Comparison of ENCODE assay signal across 1 cellular context in the genomic region with DNA sequence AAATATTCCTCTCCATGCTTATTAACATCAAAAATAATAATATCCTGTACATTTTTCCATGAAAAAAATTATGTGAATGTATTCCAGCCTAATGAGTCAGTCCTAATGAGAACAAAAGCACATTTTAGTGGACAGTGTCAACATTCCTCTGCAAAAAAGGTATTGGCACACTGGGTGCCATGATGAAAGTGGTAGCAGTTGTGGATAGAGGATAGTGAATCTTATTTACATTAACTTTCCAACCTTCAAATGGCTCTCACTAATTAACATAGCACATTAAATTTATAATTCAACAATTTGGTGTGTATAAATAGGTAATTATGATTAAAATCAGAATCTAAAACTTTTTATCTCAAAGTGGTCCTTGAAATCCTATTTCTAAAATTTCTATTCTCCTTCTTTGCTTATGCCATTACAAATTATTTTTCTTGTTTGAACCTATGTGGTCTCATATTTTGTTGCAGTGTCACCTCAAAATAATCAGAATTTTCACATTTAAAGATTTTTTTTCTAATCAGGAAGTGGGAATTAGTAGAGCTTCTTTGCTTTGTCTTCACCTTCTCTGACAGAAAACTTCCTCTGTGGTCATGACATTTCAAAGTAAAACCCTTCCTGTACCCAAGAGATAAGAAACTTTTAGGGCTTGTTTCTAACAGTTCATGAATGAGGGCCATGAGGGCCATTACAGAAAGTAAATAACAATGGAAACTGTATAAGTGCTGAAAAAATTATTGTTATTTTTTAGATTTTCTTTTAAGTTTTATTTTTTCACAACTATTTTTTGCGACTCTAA.
A peak's percentile ranks its signal among the peaks of the same experiment; 100 is the strongest.
TF ChIP-seq lines count a peak whose summit lies in the region.

No MANE protein-coding gene starts in this region.

TF ChIP-seq in K562, 482 proteins besides CTCF, POLR2A, EP300 and RAD21 (continued from another document and continues in another):
- TF ChIP-seq, protein P1, sequence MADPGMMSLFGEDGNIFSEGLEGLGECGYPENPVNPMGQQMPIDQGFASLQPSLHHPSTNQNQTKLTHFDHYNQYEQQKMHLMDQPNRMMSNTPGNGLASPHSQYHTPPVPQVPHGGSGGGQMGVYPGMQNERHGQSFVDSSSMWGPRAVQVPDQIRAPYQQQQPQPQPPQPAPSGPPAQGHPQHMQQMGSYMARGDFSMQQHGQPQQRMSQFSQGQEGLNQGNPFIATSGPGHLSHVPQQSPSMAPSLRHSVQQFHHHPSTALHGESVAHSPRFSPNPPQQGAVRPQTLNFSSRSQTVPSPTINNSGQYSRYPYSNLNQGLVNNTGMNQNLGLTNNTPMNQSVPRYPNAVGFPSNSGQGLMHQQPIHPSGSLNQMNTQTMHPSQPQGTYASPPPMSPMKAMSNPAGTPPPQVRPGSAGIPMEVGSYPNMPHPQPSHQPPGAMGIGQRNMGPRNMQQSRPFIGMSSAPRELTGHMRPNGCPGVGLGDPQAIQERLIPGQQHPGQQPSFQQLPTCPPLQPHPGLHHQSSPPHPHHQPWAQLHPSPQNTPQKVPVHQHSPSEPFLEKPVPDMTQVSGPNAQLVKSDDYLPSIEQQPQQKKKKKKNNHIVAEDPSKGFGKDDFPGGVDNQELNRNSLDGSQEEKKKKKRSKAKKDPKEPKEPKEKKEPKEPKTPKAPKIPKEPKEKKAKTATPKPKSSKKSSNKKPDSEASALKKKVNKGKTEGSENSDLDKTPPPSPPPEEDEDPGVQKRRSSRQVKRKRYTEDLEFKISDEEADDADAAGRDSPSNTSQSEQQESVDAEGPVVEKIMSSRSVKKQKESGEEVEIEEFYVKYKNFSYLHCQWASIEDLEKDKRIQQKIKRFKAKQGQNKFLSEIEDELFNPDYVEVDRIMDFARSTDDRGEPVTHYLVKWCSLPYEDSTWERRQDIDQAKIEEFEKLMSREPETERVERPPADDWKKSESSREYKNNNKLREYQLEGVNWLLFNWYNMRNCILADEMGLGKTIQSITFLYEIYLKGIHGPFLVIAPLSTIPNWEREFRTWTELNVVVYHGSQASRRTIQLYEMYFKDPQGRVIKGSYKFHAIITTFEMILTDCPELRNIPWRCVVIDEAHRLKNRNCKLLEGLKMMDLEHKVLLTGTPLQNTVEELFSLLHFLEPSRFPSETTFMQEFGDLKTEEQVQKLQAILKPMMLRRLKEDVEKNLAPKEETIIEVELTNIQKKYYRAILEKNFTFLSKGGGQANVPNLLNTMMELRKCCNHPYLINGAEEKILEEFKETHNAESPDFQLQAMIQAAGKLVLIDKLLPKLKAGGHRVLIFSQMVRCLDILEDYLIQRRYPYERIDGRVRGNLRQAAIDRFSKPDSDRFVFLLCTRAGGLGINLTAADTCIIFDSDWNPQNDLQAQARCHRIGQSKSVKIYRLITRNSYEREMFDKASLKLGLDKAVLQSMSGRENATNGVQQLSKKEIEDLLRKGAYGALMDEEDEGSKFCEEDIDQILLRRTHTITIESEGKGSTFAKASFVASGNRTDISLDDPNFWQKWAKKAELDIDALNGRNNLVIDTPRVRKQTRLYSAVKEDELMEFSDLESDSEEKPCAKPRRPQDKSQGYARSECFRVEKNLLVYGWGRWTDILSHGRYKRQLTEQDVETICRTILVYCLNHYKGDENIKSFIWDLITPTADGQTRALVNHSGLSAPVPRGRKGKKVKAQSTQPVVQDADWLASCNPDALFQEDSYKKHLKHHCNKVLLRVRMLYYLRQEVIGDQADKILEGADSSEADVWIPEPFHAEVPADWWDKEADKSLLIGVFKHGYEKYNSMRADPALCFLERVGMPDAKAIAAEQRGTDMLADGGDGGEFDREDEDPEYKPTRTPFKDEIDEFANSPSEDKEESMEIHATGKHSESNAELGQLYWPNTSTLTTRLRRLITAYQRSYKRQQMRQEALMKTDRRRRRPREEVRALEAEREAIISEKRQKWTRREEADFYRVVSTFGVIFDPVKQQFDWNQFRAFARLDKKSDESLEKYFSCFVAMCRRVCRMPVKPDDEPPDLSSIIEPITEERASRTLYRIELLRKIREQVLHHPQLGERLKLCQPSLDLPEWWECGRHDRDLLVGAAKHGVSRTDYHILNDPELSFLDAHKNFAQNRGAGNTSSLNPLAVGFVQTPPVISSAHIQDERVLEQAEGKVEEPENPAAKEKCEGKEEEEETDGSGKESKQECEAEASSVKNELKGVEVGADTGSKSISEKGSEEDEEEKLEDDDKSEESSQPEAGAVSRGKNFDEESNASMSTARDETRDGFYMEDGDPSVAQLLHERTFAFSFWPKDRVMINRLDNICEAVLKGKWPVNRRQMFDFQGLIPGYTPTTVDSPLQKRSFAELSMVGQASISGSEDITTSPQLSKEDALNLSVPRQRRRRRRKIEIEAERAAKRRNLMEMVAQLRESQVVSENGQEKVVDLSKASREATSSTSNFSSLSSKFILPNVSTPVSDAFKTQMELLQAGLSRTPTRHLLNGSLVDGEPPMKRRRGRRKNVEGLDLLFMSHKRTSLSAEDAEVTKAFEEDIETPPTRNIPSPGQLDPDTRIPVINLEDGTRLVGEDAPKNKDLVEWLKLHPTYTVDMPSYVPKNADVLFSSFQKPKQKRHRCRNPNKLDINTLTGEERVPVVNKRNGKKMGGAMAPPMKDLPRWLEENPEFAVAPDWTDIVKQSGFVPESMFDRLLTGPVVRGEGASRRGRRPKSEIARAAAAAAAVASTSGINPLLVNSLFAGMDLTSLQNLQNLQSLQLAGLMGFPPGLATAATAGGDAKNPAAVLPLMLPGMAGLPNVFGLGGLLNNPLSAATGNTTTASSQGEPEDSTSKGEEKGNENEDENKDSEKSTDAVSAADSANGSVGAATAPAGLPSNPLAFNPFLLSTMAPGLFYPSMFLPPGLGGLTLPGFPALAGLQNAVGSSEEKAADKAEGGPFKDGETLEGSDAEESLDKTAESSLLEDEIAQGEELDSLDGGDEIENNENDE (IDR thresholded peaks at IDR 0.05; ENCODE audit: low read depth, low read length), result no peak
- no peak for TF ChIP-seq FOXA1 (IDR thresholded peaks at IDR 0.05; ENCODE audit: borderline replicate concordance)
- TF ChIP-seq GABPA (tag; conservative IDR thresholded peaks at IDR 0.05; ENCODE audit: low read depth), result peak; percentile 64
- TF ChIP-seq, protein P2, sequence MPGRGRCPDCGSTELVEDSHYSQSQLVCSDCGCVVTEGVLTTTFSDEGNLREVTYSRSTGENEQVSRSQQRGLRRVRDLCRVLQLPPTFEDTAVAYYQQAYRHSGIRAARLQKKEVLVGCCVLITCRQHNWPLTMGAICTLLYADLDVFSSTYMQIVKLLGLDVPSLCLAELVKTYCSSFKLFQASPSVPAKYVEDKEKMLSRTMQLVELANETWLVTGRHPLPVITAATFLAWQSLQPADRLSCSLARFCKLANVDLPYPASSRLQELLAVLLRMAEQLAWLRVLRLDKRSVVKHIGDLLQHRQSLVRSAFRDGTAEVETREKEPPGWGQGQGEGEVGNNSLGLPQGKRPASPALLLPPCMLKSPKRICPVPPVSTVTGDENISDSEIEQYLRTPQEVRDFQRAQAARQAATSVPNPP (IDR thresholded peaks at IDR 0.05; ENCODE audit: borderline replicate concordance, insufficient read depth, insufficient read length), result no peak
- no peak for TF ChIP-seq ZNF695 (CRISPR knock-in tag; IDR thresholded peaks at IDR 0.05)
- TF ChIP-seq PRMT5 (CRISPR knock-in tag; IDR thresholded peaks at IDR 0.05), result no peak
- TF ChIP-seq MECOM (CRISPR knock-in tag; IDR thresholded peaks at IDR 0.05), result no peak
- TF ChIP-seq KHSRP (IDR thresholded peaks at IDR 0.05), result no peak
- TF ChIP-seq, protein P3, sequence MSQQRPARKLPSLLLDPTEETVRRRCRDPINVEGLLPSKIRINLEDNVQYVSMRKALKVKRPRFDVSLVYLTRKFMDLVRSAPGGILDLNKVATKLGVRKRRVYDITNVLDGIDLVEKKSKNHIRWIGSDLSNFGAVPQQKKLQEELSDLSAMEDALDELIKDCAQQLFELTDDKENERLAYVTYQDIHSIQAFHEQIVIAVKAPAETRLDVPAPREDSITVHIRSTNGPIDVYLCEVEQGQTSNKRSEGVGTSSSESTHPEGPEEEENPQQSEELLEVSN (IDR thresholded peaks at IDR 0.05; ENCODE audit: borderline replicate concordance in 1 of 2, extremely low read depth in 1 of 2, insufficient read depth in 1 of 2, insufficient read length in 1 of 2, low read depth in 1 of 2, low read length in 1 of 2, poor library complexity in 1 of 2, severe bottlenecking in 1 of 2), result no peak
- TF ChIP-seq, protein P4, sequence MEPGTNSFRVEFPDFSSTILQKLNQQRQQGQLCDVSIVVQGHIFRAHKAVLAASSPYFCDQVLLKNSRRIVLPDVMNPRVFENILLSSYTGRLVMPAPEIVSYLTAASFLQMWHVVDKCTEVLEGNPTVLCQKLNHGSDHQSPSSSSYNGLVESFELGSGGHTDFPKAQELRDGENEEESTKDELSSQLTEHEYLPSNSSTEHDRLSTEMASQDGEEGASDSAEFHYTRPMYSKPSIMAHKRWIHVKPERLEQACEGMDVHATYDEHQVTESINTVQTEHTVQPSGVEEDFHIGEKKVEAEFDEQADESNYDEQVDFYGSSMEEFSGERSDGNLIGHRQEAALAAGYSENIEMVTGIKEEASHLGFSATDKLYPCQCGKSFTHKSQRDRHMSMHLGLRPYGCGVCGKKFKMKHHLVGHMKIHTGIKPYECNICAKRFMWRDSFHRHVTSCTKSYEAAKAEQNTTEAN (CRISPR knock-in tag; IDR thresholded peaks at IDR 0.05), result no peak
- TF ChIP-seq BCOR (IDR thresholded peaks at IDR 0.05), result no peak
- TF ChIP-seq, protein P5, sequence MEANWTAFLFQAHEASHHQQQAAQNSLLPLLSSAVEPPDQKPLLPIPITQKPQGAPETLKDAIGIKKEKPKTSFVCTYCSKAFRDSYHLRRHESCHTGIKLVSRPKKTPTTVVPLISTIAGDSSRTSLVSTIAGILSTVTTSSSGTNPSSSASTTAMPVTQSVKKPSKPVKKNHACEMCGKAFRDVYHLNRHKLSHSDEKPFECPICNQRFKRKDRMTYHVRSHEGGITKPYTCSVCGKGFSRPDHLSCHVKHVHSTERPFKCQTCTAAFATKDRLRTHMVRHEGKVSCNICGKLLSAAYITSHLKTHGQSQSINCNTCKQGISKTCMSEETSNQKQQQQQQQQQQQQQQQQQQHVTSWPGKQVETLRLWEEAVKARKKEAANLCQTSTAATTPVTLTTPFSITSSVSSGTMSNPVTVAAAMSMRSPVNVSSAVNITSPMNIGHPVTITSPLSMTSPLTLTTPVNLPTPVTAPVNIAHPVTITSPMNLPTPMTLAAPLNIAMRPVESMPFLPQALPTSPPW (CRISPR knock-in tag; IDR thresholded peaks at IDR 0.05), result peak; percentile 50; the same call in 1 of the 2 replicates
- TF ChIP-seq, protein P6, sequence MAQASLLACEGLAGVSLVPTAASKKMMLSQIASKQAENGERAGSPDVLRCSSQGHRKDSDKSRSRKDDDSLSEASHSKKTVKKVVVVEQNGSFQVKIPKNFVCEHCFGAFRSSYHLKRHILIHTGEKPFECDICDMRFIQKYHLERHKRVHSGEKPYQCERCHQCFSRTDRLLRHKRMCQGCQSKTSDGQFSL (CRISPR knock-in tag; IDR thresholded peaks at IDR 0.05), result no peak
- TF ChIP-seq, protein P6 (tag; IDR thresholded peaks at IDR 0.05), result peak in 1 of 2 experiments; percentile 74; a peak in 2 of 4 replicates
- no peak for TF ChIP-seq NFXL1 (CRISPR knock-in tag; IDR thresholded peaks at IDR 0.05)
- TF ChIP-seq, protein P7, sequence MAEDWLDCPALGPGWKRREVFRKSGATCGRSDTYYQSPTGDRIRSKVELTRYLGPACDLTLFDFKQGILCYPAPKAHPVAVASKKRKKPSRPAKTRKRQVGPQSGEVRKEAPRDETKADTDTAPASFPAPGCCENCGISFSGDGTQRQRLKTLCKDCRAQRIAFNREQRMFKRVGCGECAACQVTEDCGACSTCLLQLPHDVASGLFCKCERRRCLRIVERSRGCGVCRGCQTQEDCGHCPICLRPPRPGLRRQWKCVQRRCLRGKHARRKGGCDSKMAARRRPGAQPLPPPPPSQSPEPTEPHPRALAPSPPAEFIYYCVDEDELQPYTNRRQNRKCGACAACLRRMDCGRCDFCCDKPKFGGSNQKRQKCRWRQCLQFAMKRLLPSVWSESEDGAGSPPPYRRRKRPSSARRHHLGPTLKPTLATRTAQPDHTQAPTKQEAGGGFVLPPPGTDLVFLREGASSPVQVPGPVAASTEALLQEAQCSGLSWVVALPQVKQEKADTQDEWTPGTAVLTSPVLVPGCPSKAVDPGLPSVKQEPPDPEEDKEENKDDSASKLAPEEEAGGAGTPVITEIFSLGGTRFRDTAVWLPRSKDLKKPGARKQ (CRISPR knock-in tag; IDR thresholded peaks at IDR 0.05), result no peak
- peak; percentile 46; the same call in 1 of the 2 replicates for TF ChIP-seq NBN (IDR thresholded peaks at IDR 0.05; ENCODE audit: low read depth)
- TF ChIP-seq, protein P8, sequence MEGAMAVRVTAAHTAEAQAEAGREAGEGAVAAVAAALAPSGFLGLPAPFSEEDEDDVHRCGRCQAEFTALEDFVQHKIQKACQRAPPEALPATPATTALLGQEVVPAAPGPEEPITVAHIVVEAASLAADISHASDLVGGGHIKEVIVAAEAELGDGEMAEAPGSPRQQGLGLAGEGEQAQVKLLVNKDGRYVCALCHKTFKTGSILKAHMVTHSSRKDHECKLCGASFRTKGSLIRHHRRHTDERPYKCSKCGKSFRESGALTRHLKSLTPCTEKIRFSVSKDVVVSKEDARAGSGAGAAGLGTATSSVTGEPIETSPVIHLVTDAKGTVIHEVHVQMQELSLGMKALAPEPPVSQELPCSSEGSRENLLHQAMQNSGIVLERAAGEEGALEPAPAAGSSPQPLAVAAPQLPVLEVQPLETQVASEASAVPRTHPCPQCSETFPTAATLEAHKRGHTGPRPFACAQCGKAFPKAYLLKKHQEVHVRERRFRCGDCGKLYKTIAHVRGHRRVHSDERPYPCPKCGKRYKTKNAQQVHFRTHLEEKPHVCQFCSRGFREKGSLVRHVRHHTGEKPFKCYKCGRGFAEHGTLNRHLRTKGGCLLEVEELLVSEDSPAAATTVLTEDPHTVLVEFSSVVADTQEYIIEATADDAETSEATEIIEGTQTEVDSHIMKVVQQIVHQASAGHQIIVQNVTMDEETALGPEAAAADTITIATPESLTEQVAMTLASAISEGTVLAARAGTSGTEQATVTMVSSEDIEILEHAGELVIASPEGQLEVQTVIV (CRISPR knock-in tag; IDR thresholded peaks at IDR 0.05; ENCODE audit: borderline replicate concordance), result no peak
- TF ChIP-seq BDP1 (IDR thresholded peaks at IDR 0.05; ENCODE audit: insufficient read depth, insufficient read length), result no peak
- TF ChIP-seq, protein P9, sequence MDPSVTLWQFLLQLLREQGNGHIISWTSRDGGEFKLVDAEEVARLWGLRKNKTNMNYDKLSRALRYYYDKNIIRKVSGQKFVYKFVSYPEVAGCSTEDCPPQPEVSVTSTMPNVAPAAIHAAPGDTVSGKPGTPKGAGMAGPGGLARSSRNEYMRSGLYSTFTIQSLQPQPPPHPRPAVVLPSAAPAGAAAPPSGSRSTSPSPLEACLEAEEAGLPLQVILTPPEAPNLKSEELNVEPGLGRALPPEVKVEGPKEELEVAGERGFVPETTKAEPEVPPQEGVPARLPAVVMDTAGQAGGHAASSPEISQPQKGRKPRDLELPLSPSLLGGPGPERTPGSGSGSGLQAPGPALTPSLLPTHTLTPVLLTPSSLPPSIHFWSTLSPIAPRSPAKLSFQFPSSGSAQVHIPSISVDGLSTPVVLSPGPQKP (CRISPR knock-in tag; IDR thresholded peaks at IDR 0.05), result no peak
